ENCODE assay signal across 10 cellular contexts in genomic region chr1:203309115-203309429, GRCh38. TPM values are rescaled to one million over a fixed set of nuclear protein-coding genes. Genes with fewer than 3 reads are reported as not detected.
A peak's percentile ranks its signal among the peaks of the same experiment; 100 is the strongest.
DNase-seq lines count a peak whose midpoint lies in the region; ATAC-seq and TF ChIP-seq lines count a peak whose summit lies in the region.
"Had no signal": no experiment of that assay in that cellular context is flagged by ENCODE, and none has a peak within 500 bp of the region (broad histone marks: within the 10 kb centered on the region; RNA-seq: fewer than 3 reads in every experiment).

No MANE protein-coding gene starts in this region.

- H3K36me3 Mint-ChIP-seq in T-cell (peaks cover 49% of the 10 kb centered on the region), Calu3 (ENCODE audit: insufficient read depth, unreplicated experiment) (peaks cover 18% of the 10 kb centered on the region)

- H3K4me3 Mint-ChIP-seq in T-cell: peak overlapping the region; percentile 94 to 100 (median 98)
- no peak overlapping the region for H3K4me3 Mint-ChIP-seq in Calu3 (ENCODE audit: low read depth, unreplicated experiment)

- no peak for TF ChIP-seq CTCF in fibroblast of the aortic adventitia (IDR thresholded peaks at IDR 0.05; ENCODE audit: insufficient read depth, low read length)
- no peak for TF ChIP-seq CTCF in Calu3 (IDR thresholded peaks at IDR 0.05; ENCODE audit: unreplicated experiment)

- DNase-seq in T-cell: no peak
- DNase-seq in fibroblast of the aortic adventitia (ENCODE audit: low read depth): no peak
- DNase-seq in HCEC 1CT: no peak
- DNase-seq in NCI-H82 (lab: John Stamatoyannopoulos, UW): no peak
- DNase-seq in NCI-H82 treated with DMSO at 0.1 percent for 48 hours (lab: John Stamatoyannopoulos, UW; ENCODE audit: unreplicated experiment): no peak
- no peak for DNase-seq in Calu3

- H3K4me3 ChIP-seq in fibroblast of the aortic adventitia (ENCODE audit: low read depth, low read length) (peak overlapping the region; percentile 92), skeletal muscle tissue (ENCODE audit: low read length in 3 of 3) (peak overlapping the region; percentile 92 to 96 (median 94))

- no TSS peak for BruUV-seq in Calu3 (replicated peaks; lab: Mats Ljungman, UMichigan)

- no peaks in the 10 kb centered on the region for H3K9me3 ChIP-seq in skeletal muscle tissue (ENCODE audit: control insufficient read depth in 3 of 3, low read length in 3 of 3)

- H3K27me3 Mint-ChIP-seq in T-cell: no peaks in the 10 kb centered on the region
- H3K27me3 Mint-ChIP-seq in Calu3 (ENCODE audit: unreplicated experiment): peaks cover 34% of the 10 kb centered on the region

- peak; percentile 6 for TF ChIP-seq POLR2A in GM18951 (IDR thresholded peaks at IDR 0.05; ENCODE audit: extremely low read depth, insufficient read depth, insufficient read length)

- POLR2A ChIA-PET in T-cell (lab: Charles Lee): interaction anchor here (0.6 to 9.7 kb wide), 20 partner anchors 9 to 1977 kb away, joined by 3 to 366 read pairs (median 5); no protein-coding TSS in a partner anchor

- H3K27ac Mint-ChIP-seq in T-cell (peak overlapping the region; percentile 94 to 96), Calu3 (ENCODE audit: unreplicated experiment) (no peak overlapping the region)

- intact Hi-C loops in Calu3 (cut with micrococcal nuclease; ENCODE audit: unreplicated experiment): no loop called here

- ATAC-seq in T-cell (replicated peaks in 1 of 4): no peak
- ATAC-seq: activated CD4-positive, CD25-positive, alpha-beta regulatory T cell treated with anti-CD3 and anti-CD28 coated beads, Interleukin-2, amount 50 U/mL, for 24 hours; left lobe of liver had no signal

- H3K4me1 ChIP-seq in skeletal muscle tissue (ENCODE audit: control insufficient read depth in 3 of 3, insufficient read depth in 3 of 3, low read length in 3 of 3): peaks cover 31 to 54% (median 39%) of the 10 kb centered on the region in 3 donors

- H3K9ac ChIP-seq in skeletal muscle tissue (ENCODE audit: low read depth in 1 of 3, low read length in 3 of 3): peak overlapping the region; percentile 98 to 100 (median 98)

- peaks cover 21 to 25% (median 24%) of the 10 kb centered on the region in 3 donors for H3K36me3 ChIP-seq in skeletal muscle tissue (ENCODE audit: control insufficient read depth in 3 of 3, insufficient read depth in 3 of 3, low read length in 3 of 3)

- peaks cover 68 to 79% (median 71%) of the 10 kb centered on the region in 3 donors for H3K4me1 Mint-ChIP-seq in T-cell
- H3K4me1 Mint-ChIP-seq in Calu3 (ENCODE audit: low read depth, unreplicated experiment): peaks cover 21% of the 10 kb centered on the region

- H3K9me3 Mint-ChIP-seq in T-cell (no peaks in the 10 kb centered on the region), Calu3 (ENCODE audit: low read depth, unreplicated experiment) (no peaks in the 10 kb centered on the region)

- H3K27me3 ChIP-seq in skeletal muscle tissue (ENCODE audit: control insufficient read depth in 3 of 3, insufficient read depth in 3 of 3, low read length in 3 of 3): no peaks in the 10 kb centered on the region

- CTCF ChIA-PET in T-cell (lab: Charles Lee) (interaction anchor here (0.6 to 6.1 kb wide), 13 partner anchors 12 to 1355 kb away, joined by 3 to 80 read pairs (median 5); no protein-coding TSS in a partner anchor), Calu3 (lab: Charles Lee) (interaction anchor here (2.1 kb wide), 1 partner anchor 18 kb away, joined by 12 read pairs; no protein-coding TSS in a partner anchor)

- in situ Hi-C loops in GM18951 (cut with MboI; ENCODE audit: low sequenced_read_pairs, unreplicated experiment): loop anchor here (5.0 kb wide), 1 partner anchor 37 kb away; no protein-coding TSS in a partner anchor

- H3K27ac ChIP-seq in skeletal muscle tissue (ENCODE audit: low read depth, low read length): peak overlapping the region; percentile 99

RNA-seq across cellular contexts. Expression of gene BTG2, which starts 3.8 kb away (rescaled TPM):
- 100 to 1,000 TPM; 172 to 655 (median 186) TPM for total RNA-seq in T-cell
- 16.7 and 18.2 TPM in 2 replicates for total RNA-seq in fibroblast of the aortic adventitia (ENCODE audit: low replicate concordance)
- 32.4 TPM for total RNA-seq in skeletal muscle tissue
- 2.7 and 4.9 TPM in 2 replicates for total RNA-seq in Calu3 (2022)

RNA-seq across cellular contexts. Expression of gene FMOD, which starts 41.9 kb away (rescaled TPM):
- under 1 TPM in 3 of 5 donors, not detected in 2; 0.13 to 0.41 (median 0.18) TPM for total RNA-seq in T-cell
- 6.6 and 9.1 TPM in 2 replicates for total RNA-seq in fibroblast of the aortic adventitia (ENCODE audit: low replicate concordance)
- total RNA-seq in skeletal muscle tissue: 58.5 TPM
- total RNA-seq in Calu3 (2022): not detected in 2 replicates
